8 cellular contexts compared by ENCODE assay signal in the genomic region with DNA sequence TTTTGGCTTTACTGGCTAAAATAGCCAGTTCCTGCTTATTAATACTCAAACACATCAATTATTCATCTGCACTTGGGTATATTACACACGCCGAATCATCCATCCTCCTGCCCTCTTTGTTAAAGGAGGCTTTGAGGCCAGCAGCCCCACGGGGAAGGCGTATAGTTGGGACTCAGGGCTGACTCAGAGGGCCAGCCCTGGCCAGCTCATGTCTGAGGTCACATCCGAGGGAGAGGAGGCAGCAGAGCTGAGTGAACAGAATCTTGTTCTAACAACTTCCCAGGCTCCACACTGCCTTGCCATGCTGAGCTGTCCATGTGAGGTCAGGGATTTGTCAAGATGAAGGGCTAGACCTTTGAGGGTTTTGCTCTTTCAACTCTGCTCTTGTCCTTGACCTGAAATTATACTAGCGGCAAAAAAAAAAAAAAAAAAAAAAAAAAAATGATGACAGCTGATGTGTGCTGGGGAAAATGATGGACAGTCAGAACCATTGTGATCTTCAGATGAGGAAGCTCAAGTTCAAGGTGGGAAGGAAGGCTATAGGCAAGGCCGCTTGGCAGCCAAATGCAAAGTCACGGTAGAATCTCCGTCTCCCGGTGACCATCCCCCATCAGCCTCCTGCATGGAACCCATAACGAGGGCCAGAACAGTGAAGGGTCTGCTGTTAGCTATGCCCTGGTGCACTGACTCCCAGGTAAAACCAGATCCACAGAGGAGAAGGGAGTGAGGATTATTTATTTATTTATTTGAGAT. TPM values are rescaled to one million over a fixed set of nuclear protein-coding genes. Genes with fewer than 3 reads are reported as not detected.
DNase-seq lines count a peak whose midpoint lies in the region; ATAC-seq and TF ChIP-seq lines count a peak whose summit lies in the region.

No MANE protein-coding gene starts in this region.

- POLR2A ChIA-PET in OCI-LY7 (lab: Charles Lee), result interaction anchor here (0.6 kb wide), 1 partner anchor 1136 kb away, joined by 9 read pairs; no protein-coding TSS in a partner anchor

- no peaks in the 10 kb centered on the region for H3K9me2 ChIP-seq in OCI-LY7 (ENCODE audit: insufficient read depth, low read length)

- H3K36me3 Mint-ChIP-seq in CD14-positive monocyte (no peaks in the 10 kb centered on the region), HFFc6 (ENCODE audit: low read depth) (no peaks in the 10 kb centered on the region)

- DNase-seq in CD14-positive monocyte (ENCODE audit: low spot score) (peak; percentile 59), HFFc6 (peak; percentile 92), astrocyte of the cerebellum (ENCODE audit: low read depth) (peak; percentile 73), mucosa of descending colon (no peak), epidermal melanocyte (ENCODE audit: insufficient read length, low spot score) (no peak), OCI-LY7 (ENCODE audit: low spot score) (no peak)
- DNase-seq in stimulated activated naive CD4-positive, alpha-beta T cell treated with Interleukin-2 at 50 U/mL for 16 hours (lab: John Stamatoyannopoulos, UW), result no peak

- no TSS peak for BruUV-seq in OCI-LY7 (replicated peaks; lab: Mats Ljungman, UMichigan)

- no peak overlapping the region for H3K4me3 ChIP-seq in astrocyte of the cerebellum (ENCODE audit: low read depth, low read length)
- H3K4me3 ChIP-seq in mucosa of descending colon, result no peak overlapping the region
- no peak overlapping the region for H3K4me3 ChIP-seq in OCI-LY7 (ENCODE audit: low read depth, low read length, poor library complexity, severe bottlenecking)

- no peaks in the 10 kb centered on the region for H4K20me1 ChIP-seq in OCI-LY7 (ENCODE audit: insufficient read depth, low read length)

- H3K27me3 Mint-ChIP-seq in CD14-positive monocyte (ENCODE audit: low read depth in 3 of 3) (peaks cover 0 to 9% (median 0%) of the 10 kb centered on the region in 3 donors), HFFc6 (ENCODE audit: insufficient read depth) (no peaks in the 10 kb centered on the region)

- peak; percentile 39 for ATAC-seq in mucosa of descending colon
- ATAC-seq in HG03045 (IDR thresholded peaks at IDR 0.05; ENCODE audit: unreplicated experiment), result no peak

- H3K4me1 ChIP-seq in mucosa of descending colon (ENCODE audit: low read depth) (no peaks in the 10 kb centered on the region), OCI-LY7 (ENCODE audit: insufficient read depth, low read length, poor library complexity, severe bottlenecking) (no peaks in the 10 kb centered on the region)

- intact Hi-C loops in CD14-positive monocyte (cut with micrococcal nuclease), result no loop called here
- intact Hi-C loops in mucosa of descending colon (cut with DNase I, micrococcal nuclease), result no loop called here
- intact Hi-C loops in OCI-LY7 (cut with micrococcal nuclease; ENCODE audit: unreplicated experiment), result no loop called here

- CTCF ChIA-PET in OCI-LY7 (lab: Charles Lee; ENCODE audit: unreplicated experiment), result no interaction called here

- H2AFZ ChIP-seq in OCI-LY7 (ENCODE audit: low read length), result no peak overlapping the region

- H3K36me3 ChIP-seq in mucosa of descending colon (ENCODE audit: low read depth), result no peaks in the 10 kb centered on the region
- no peaks in the 10 kb centered on the region for H3K36me3 ChIP-seq in OCI-LY7 (ENCODE audit: insufficient read depth, low read length)

- no peak for TF ChIP-seq CTCF in CD14-positive monocyte (IDR thresholded peaks at IDR 0.05)
- no peak for TF ChIP-seq CTCF in HFFc6 (IDR thresholded peaks at IDR 0.05)
- no peak for TF ChIP-seq CTCF in astrocyte of the cerebellum (IDR thresholded peaks at IDR 0.05; ENCODE audit: low read depth, low read length, missing control alignments)
- no peak for TF ChIP-seq CTCF in mucosa of descending colon (IDR thresholded peaks at IDR 0.05)
- TF ChIP-seq CTCF in OCI-LY7 (conservative IDR thresholded peaks at IDR 0.05; ENCODE audit: low read length), result no peak

- peaks cover 3% of the 10 kb centered on the region for H3K4me1 Mint-ChIP-seq in CD14-positive monocyte
- H3K4me1 Mint-ChIP-seq in HFFc6 (ENCODE audit: low read depth), result peaks cover 33% of the 10 kb centered on the region

- no peak overlapping the region for H3K27ac ChIP-seq in OCI-LY7 (ENCODE audit: low read depth, low read length, poor library complexity, severe bottlenecking)

- H3K4me3 Mint-ChIP-seq in CD14-positive monocyte, result no peak overlapping the region
- peak overlapping the region; percentile 63 for H3K4me3 Mint-ChIP-seq in HFFc6

- H3K4me2 ChIP-seq in OCI-LY7 (ENCODE audit: low read length), result no peak overlapping the region

- H3K79me2 ChIP-seq in OCI-LY7 (ENCODE audit: insufficient read depth, low read depth, low read length), result no peaks in the 10 kb centered on the region

- in situ Hi-C loops in astrocyte of the cerebellum (cut with HindIII; ENCODE audit: low sequenced_read_pairs), result no loop called here

- H3K9me3 Mint-ChIP-seq in CD14-positive monocyte, result peaks cover 0 to 4% (median 0%) of the 10 kb centered on the region in 7 donors
- H3K9me3 Mint-ChIP-seq in HFFc6, result no peaks in the 10 kb centered on the region

- H3K9me3 ChIP-seq in mucosa of descending colon (no peaks in the 10 kb centered on the region), OCI-LY7 (ENCODE audit: low read length) (no peaks in the 10 kb centered on the region)

- H3K27ac Mint-ChIP-seq in CD14-positive monocyte, result peak overlapping the region in 3 of 7 donors; percentile 35 to 69 (median 63)
- peak overlapping the region; percentile 97 for H3K27ac Mint-ChIP-seq in HFFc6

RNA-seq across cellular contexts. Expression of a gene that starts 12.5 kb away (rescaled TPM):
- 10 to 100 TPM; 29.3 to 44.7 TPM for polyA plus RNA-seq in CD14-positive monocyte
- 10 to 100 TPM; 57.4 to 71.8 (median 65.7) TPM for total RNA-seq in HFFc6 (2021; fragmentation: NEBNext Ultra II Directional; extraction: Animal tissue kit (Norgen Biotek cat#: 25700))
- 10 to 100 TPM; 60.8 to 85.7 (median 66.8) TPM for total RNA-seq in mucosa of descending colon
- total RNA-seq in OCI-LY7 (2014; rRNA removed; shearing (Covaris generic)), result 70.8 and 72.7 TPM in 2 replicates
- 83.6 and 89.0 TPM in 2 replicates for total RNA-seq in OCI-LY7 (2022)

RNA-seq across cellular contexts. Expression of a gene that starts 38.7 kb away (rescaled TPM):
- 100 to 1,000 TPM; 163 to 191 TPM for polyA plus RNA-seq in CD14-positive monocyte
- total RNA-seq in HFFc6 (2021; fragmentation: NEBNext Ultra II Directional; extraction: Animal tissue kit (Norgen Biotek cat#: 25700)), result 100 to 1,000 TPM; 181 to 217 (median 203) TPM
- total RNA-seq in mucosa of descending colon (100 to 1,000 TPM; 255 to 342 (median 314) TPM), OCI-LY7 (2022) (274 and 292 TPM in 2 replicates)
- 171 and 237 TPM in 2 replicates for total RNA-seq in OCI-LY7 (2014; rRNA removed; shearing (Covaris generic))

Comparison
In these comparisons a context has a peak if more than half of its experiments do, and no peak if none do; other contexts are left out.
1. DNase-seq: peak in CD14-positive monocyte (single experiment), HFFc6 (single experiment) and astrocyte of the cerebellum (single experiment); none in mucosa of descending colon (0 of 3), epidermal melanocyte (single experiment), OCI-LY7 (single experiment) and stimulated activated naive CD4-positive, alpha-beta T cell treated with Interleukin-2 at 50 U/mL for 16 hours (single experiment).